In genomic region chr5:2029206-2029605, GRCh38 we compare ENCODE assay signal across 16 cellular contexts.
A peak's percentile ranks its signal among the peaks of the same experiment; 100 is the strongest.
DNase-seq lines count a peak whose midpoint lies in the region; ATAC-seq and TF ChIP-seq lines count a peak whose summit lies in the region.
"Had no signal": no experiment of that assay in that cellular context is flagged by ENCODE, and none has a peak within 500 bp of the region (broad histone marks: within the 10 kb centered on the region; RNA-seq: fewer than 3 reads in every experiment).

No MANE protein-coding gene starts in this region.

- H3K36me3 ChIP-seq in heart left ventricle (no peaks in the 10 kb centered on the region), esophagus muscularis mucosa (no peaks in the 10 kb centered on the region), gastroesophageal sphincter (no peaks in the 10 kb centered on the region), vagina (no peaks in the 10 kb centered on the region)
- H3K36me3 ChIP-seq: HAP-1 had no signal

- H3K27ac ChIP-seq in heart left ventricle (no peak overlapping the region), esophagus muscularis mucosa (replicated peaks in 1 of 4) (peak overlapping the region in 1 of 4 donors; percentile 29), gastroesophageal sphincter (peak overlapping the region in 2 of 4 donors; percentile 24 to 43), vagina (peak overlapping the region; percentile 18)

- H3K27me3 ChIP-seq in heart left ventricle (peaks cover 0 to 4% (median 0%) of the 10 kb centered on the region in 9 donors), esophagus muscularis mucosa (peaks cover 0 to 13% (median 0%) of the 10 kb centered on the region in 4 donors), gastroesophageal sphincter (peaks cover 11% of the 10 kb centered on the region), vagina (no peaks in the 10 kb centered on the region)

- ATAC-seq in Right ventricle myocardium superior (ENCODE audit: poor library complexity) (peak; percentile 52), heart left ventricle (no peak), gastroesophageal sphincter (peak; percentile 67), GM21528 (IDR thresholded peaks at IDR 0.05; ENCODE audit: low FRiP score, unreplicated experiment) (no peak)
- no peak for ATAC-seq in stimulated activated naive CD8-positive, alpha-beta T cell treated with anti-CD3 and anti-CD28 coated beads, Interleukin-15, Interleukin-2, amounts not matched to agents 100 U/mL and 50 U/mL, for 24 hours

- intact Hi-C loops in Right ventricle myocardium superior (cut with DNase I) (no loop called here), heart left ventricle (cut with DNase I) (no loop called here), esophagus muscularis mucosa (cut with DNase I) (no loop called here), vagina (cut with DNase I) (no loop called here)

- no peak for TF ChIP-seq EP300 in esophagus muscularis mucosa (IDR thresholded peaks at IDR 0.05)
- no peak for TF ChIP-seq EP300 in gastroesophageal sphincter (IDR thresholded peaks at IDR 0.05)

- TF ChIP-seq POLR2A in heart left ventricle (IDR thresholded peaks at IDR 0.05) (no peak), esophagus muscularis mucosa (IDR thresholded peaks at IDR 0.05; ENCODE audit: low read depth) (no peak), gastroesophageal sphincter (IDR thresholded peaks at IDR 0.05) (no peak), vagina (IDR thresholded peaks at IDR 0.05) (no peak)

- 64 to 78% (median 71%) methylated on average over 4 of the region's 4 CpGs for WGBS in heart left ventricle, 4 donors
- 45% methylated on average over 4 of the region's 4 CpGs for WGBS in esophagus muscularis mucosa
- 16 to 37% methylated on average over 3 to 4 of the region's 4 CpGs for WGBS in gastroesophageal sphincter (ENCODE audit: low coverage in 1 of 2), 2 donors

- TF ChIP-seq CTCF in heart left ventricle (IDR thresholded peaks at IDR 0.05) (no peak), esophagus muscularis mucosa (IDR thresholded peaks at IDR 0.05) (no peak), gastroesophageal sphincter (IDR thresholded peaks at IDR 0.05) (no peak), vagina (IDR thresholded peaks at IDR 0.05) (no peak)

- H3K4me1 ChIP-seq in heart left ventricle (no peaks in the 10 kb centered on the region), esophagus muscularis mucosa (no peaks in the 10 kb centered on the region), gastroesophageal sphincter (no peaks in the 10 kb centered on the region), vagina (peaks cover 15% of the 10 kb centered on the region)
- H3K4me1 ChIP-seq: HAP-1 had no signal

- H3K9me3 ChIP-seq in heart left ventricle (peaks cover 0 to 14% (median 0%) of the 10 kb centered on the region in 12 donors), esophagus muscularis mucosa (peaks cover 0 to 13% (median 9%) of the 10 kb centered on the region in 4 donors), gastroesophageal sphincter (peaks cover 0 to 22% (median 0%) of the 10 kb centered on the region in 3 donors), vagina (no peaks in the 10 kb centered on the region)
- H3K9me3 ChIP-seq: HAP-1 had no signal

- DNase-seq in Right ventricle myocardium superior (no peak), heart left ventricle (no peak), esophagus muscularis mucosa (ENCODE audit: extremely low spot score) (peak; percentile 74), vagina (ENCODE audit: extremely low spot score in 2 of 2) (no peak), amygdala (lab: John Stamatoyannopoulos, UW) (no peak)
- DNase-seq in stimulated activated naive CD8-positive, alpha-beta T cell treated with anti-CD3 and anti-CD28 coated beads, Interleukin-15, Interleukin-2, amounts not matched to agents 100 U/mL and 50 U/mL, for 24 hours = no peak
- DNase-seq: 8988T, COR-L47, DMS153, Karpas-422, NCI-H1417 treated with DMSO at 0.1 percent for 48 hours, NCI-H2029, NCI-H2171 treated with DMSO at 0.1 percent for 48 hours had no signal

- no peak overlapping the region for H3K4me3 ChIP-seq in heart left ventricle
- H3K4me3 ChIP-seq in esophagus muscularis mucosa = no peak overlapping the region
- H3K4me3 ChIP-seq in gastroesophageal sphincter = no peak overlapping the region
- H3K4me3 ChIP-seq in vagina = no peak overlapping the region
- H3K4me3 ChIP-seq: HAP-1 had no signal

Comparison
In these comparisons a context has a peak if more than half of its experiments do, and no peak if none do; other contexts are left out.
1. ATAC-seq: peak in Right ventricle myocardium superior (single experiment) and gastroesophageal sphincter (single experiment); none in heart left ventricle (0 of 4), stimulated activated naive CD8-positive, alpha-beta T cell treated with anti-CD3 and anti-CD28 coated beads, Interleukin-15, Interleukin-2, amounts not matched to agents 100 U/mL and 50 U/mL, for 24 hours (single experiment) and GM21528 (single experiment).